In genomic region chr2:181465686-181466375, GRCh38 we compare ENCODE assay signal across 1 cellular context.
TF ChIP-seq lines count a peak whose summit lies in the region.

No MANE protein-coding gene starts in this region.

TF ChIP-seq in IMR-90, 13 proteins besides CTCF, POLR2A, EP300 and RAD21:
- TF ChIP-seq MAFK (IDR thresholded peaks at IDR 0.05; ENCODE audit: low read depth, low read length) = no peak
- TF ChIP-seq MXI1 (IDR thresholded peaks at IDR 0.05; ENCODE audit: borderline replicate concordance, low read depth, low read length) = no peak
- TF ChIP-seq NFE2L2 (IDR thresholded peaks at IDR 0.05; ENCODE audit: low read depth, low read length) = peak; percentile 18; the same call in 1 of the 2 replicates
- TF ChIP-seq BHLHE40 (IDR thresholded peaks at IDR 0.05; ENCODE audit: low read depth, low read length) = no peak
- TF ChIP-seq, protein P1, sequence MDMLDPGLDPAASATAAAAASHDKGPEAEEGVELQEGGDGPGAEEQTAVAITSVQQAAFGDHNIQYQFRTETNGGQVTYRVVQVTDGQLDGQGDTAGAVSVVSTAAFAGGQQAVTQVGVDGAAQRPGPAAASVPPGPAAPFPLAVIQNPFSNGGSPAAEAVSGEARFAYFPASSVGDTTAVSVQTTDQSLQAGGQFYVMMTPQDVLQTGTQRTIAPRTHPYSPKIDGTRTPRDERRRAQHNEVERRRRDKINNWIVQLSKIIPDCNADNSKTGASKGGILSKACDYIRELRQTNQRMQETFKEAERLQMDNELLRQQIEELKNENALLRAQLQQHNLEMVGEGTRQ (IDR thresholded peaks at IDR 0.05; ENCODE audit: low read depth, low read length) = no peak
- TF ChIP-seq RFX5 (IDR thresholded peaks at IDR 0.05; ENCODE audit: low read depth, low read length) = no peak
- no peak for TF ChIP-seq CHD1 (IDR thresholded peaks at IDR 0.05; ENCODE audit: low read depth, low read length)
- no peak for TF ChIP-seq SMC3 (IDR thresholded peaks at IDR 0.05; ENCODE audit: low read depth, low read length)
